Comparison of ENCODE assay signal across 8 cellular contexts in the genomic region with DNA sequence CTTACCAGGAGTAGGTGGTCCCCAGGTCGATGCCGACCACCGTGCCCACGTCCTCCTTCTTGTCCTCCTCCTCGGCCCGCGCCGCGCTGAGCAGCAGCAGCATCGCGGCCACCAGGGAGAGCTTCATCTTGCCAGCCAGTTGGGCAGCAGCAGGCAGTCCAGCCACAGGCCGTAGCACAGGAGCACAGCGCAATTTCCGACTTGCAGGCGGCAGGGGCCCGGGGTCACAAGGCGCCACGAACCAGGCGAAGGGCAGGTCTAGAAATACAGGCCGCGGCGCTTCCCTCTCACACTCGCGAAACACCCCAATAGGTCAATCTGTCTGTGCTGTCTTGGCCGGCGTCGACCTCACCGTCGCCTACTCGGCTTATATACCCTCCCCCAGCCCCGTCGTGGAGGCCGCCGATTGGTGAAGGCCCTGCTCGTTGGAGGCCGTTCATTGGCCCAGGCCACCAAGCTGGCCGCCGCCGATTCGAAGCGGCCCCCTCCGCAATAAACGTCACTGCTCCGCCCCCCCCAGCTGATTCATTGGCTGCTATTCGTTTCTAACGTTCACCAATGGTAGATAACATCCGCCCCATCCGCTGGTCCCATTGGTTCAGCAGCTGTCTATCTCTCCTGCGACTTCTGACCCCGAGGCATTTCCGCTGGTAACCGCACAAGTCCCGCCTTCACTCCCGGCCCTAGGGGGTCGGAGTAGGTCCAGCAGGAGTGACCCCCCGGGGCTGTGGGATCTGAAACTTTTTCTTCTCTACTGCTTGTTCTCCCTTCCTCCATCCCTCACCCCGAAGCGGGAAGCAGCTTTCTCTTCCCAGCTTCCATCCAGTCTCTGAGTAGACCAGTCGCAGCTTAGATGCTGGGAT. TPM values are rescaled to one million over a fixed set of nuclear protein-coding genes. Genes with fewer than 3 reads are reported as not detected.
DNase-seq lines count a peak whose midpoint lies in the region; ATAC-seq lines count a peak whose summit lies in the region.

TSS of gene HSPA5 (minus strand) at position 344 of the 863 bp plus-strand sequence. CDS start at position 127, 217 bp downstream.

- DNase-seq in AML-193 (lab: John Stamatoyannopoulos, UW), result peak; percentile 96 to 100
- DNase-seq in NCI-H460 (ENCODE audit: extremely low read depth, low read depth), result peak; percentile 100
- peak; percentile 98 for DNase-seq in activated CD4-positive, CD25-positive, alpha-beta regulatory T cell treated with anti-CD3 and anti-CD28 coated beads, Interleukin-2, amount 50 U/mL, for 72 hours
- peak; percentile 90 to 100 for DNase-seq in cerebellar nuclear complex (lab: John Stamatoyannopoulos, UW)
- DNase-seq in islet precursor cell, result peak; percentile 100
- peak; percentile 99 to 100 (median 100) for DNase-seq in stimulated activated CD4-positive, alpha-beta T cell treated with anti-CD3 and anti-CD28 coated beads, Interleukin-12 subunit alpha, Interleukin-12 subunit beta, amount 100 ng/mL, for 48 hours (ENCODE audit: low read depth in 2 of 3, low spot score in 1 of 3)

- ATAC-seq in GM19043 (IDR thresholded peaks at IDR 0.05; ENCODE audit: low read depth, unreplicated experiment), result peak; percentile 94
- ATAC-seq in HG03378 (IDR thresholded peaks at IDR 0.05; ENCODE audit: unreplicated experiment), result peak; percentile 90

RNA-seq across cellular contexts. Expression of gene HSPA5, which starts in this region (rescaled TPM):
- total RNA-seq in NCI-H460 (2014; rRNA removed; shearing (Covaris generic)), result 226 and 266 TPM in 2 replicates
- 51.3 and 76.4 TPM in 2 replicates for polyA plus RNA-seq in NCI-H460 (2014; cell fraction: nucleus; rRNA removed)

Comparison
In these comparisons a context has a peak if more than half of its experiments do, and no peak if none do; other contexts are left out.
1. Peak in every context shown above with its lines: DNase-seq and ATAC-seq.